3 cellular contexts compared by ENCODE assay signal in the genomic region with DNA sequence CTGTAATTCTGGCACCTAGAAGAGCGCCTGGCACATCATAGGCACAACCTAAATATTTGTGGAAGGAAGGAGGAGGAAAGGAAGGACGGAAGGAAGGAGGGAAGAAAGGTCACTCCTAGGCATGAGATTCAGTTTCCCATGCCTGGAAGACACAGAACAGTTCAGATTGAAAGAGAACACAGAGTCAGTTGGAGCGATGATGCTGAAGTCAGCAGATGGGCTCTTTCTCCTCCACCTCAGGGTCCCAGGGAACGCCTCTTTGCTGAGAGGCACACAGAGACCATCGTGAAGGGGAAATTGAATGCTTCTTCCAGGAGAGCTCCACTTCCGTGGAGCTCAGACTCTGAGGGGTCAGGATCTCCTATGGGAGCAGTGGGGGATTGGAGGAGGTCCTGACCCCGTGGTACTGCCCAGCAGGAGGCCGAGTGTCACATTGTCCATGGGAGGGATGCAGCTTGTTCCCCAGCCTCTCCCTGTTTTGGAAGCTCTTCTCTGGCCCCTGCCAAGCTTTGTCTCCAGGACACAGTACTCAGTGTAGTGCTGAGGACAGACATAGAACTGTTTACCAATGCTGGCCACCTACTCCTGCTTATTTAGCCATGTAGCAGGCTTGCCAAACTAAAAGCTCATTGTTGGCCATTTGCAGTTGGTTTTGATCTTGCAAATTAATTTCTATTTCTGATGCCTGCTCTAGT.
TF ChIP-seq lines count a peak whose summit lies in the region.

No MANE protein-coding gene starts in this region.

TF ChIP-seq in HEK293, 187 proteins besides CTCF, POLR2A, EP300 and RAD21:
- TF ChIP-seq ZNF211 (tag by site-specific recombination; IDR thresholded peaks at IDR 0.05; ENCODE audit: low read depth) (no peak), ZNF366 (tag by site-specific recombination; conservative IDR thresholded peaks at IDR 0.05) (0 out of 2 replicates have a peak, but pooled peaks have one; percentile 28)
- TF ChIP-seq, protein P1, sequence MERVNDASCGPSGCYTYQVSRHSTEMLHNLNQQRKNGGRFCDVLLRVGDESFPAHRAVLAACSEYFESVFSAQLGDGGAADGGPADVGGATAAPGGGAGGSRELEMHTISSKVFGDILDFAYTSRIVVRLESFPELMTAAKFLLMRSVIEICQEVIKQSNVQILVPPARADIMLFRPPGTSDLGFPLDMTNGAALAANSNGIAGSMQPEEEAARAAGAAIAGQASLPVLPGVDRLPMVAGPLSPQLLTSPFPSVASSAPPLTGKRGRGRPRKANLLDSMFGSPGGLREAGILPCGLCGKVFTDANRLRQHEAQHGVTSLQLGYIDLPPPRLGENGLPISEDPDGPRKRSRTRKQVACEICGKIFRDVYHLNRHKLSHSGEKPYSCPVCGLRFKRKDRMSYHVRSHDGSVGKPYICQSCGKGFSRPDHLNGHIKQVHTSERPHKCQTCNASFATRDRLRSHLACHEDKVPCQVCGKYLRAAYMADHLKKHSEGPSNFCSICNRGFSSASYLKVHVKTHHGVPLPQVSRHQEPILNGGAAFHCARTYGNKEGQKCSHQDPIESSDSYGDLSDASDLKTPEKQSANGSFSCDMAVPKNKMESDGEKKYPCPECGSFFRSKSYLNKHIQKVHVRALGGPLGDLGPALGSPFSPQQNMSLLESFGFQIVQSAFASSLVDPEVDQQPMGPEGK (tag by site-specific recombination; IDR thresholded peaks at IDR 0.05), result no peak

TF ChIP-seq in H1, 55 proteins besides CTCF, POLR2A, EP300 and RAD21:
- TF ChIP-seq CHD2 (IDR thresholded peaks at IDR 0.05; ENCODE audit: low read length), result no peak
- TF ChIP-seq CHD1 (IDR thresholded peaks at IDR 0.05; ENCODE audit: low read depth, low read length), result no peak
- TF ChIP-seq, protein P2, sequence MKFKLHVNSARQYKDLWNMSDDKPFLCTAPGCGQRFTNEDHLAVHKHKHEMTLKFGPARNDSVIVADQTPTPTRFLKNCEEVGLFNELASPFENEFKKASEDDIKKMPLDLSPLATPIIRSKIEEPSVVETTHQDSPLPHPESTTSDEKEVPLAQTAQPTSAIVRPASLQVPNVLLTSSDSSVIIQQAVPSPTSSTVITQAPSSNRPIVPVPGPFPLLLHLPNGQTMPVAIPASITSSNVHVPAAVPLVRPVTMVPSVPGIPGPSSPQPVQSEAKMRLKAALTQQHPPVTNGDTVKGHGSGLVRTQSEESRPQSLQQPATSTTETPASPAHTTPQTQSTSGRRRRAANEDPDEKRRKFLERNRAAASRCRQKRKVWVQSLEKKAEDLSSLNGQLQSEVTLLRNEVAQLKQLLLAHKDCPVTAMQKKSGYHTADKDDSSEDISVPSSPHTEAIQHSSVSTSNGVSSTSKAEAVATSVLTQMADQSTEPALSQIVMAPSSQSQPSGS (IDR thresholded peaks at IDR 0.05; ENCODE audit: low read length), result no peak
- TF ChIP-seq POU5F1 (IDR thresholded peaks at IDR 0.05; ENCODE audit: low read depth, low read length), result no peak
- TF ChIP-seq SUZ12 (IDR thresholded peaks at IDR 0.05; ENCODE audit: low read length), result no peak
- TF ChIP-seq RFX5 (IDR thresholded peaks at IDR 0.05; ENCODE audit: borderline replicate concordance, low read depth, low read length), result no peak
- TF ChIP-seq HDAC2 (IDR thresholded peaks at IDR 0.05; ENCODE audit: borderline replicate concordance in 1 of 2, low read depth in 2 of 2, low read length in 2 of 2), result no peak
- TF ChIP-seq GABPA (IDR thresholded peaks at IDR 0.05; ENCODE audit: borderline replicate concordance, insufficient read depth, low read length), result no peak
- no peak for TF ChIP-seq BCL11A (IDR thresholded peaks at IDR 0.05; ENCODE audit: low read depth in 2 of 2, low read length in 2 of 2)
- no peak for TF ChIP-seq ZNF274 (IDR thresholded peaks at IDR 0.05; ENCODE audit: borderline replicate concordance, extremely low read depth, low read length)
- no peak for TF ChIP-seq TEAD4 (IDR thresholded peaks at IDR 0.05; ENCODE audit: low read depth, low read length)
- no peak for TF ChIP-seq SIN3A (conservative IDR thresholded peaks at IDR 0.05 in 1 of 2, IDR thresholded peaks at IDR 0.05 in 1 of 2; ENCODE audit: low read depth in 1 of 2, low read length in 2 of 2)
- no peak for TF ChIP-seq CBX5 (IDR thresholded peaks at IDR 0.05; ENCODE audit: low read depth, low read length)
- no peak for TF ChIP-seq PHF8 (conservative IDR thresholded peaks at IDR 0.05; ENCODE audit: low read depth, low read length)
- TF ChIP-seq, protein P3, sequence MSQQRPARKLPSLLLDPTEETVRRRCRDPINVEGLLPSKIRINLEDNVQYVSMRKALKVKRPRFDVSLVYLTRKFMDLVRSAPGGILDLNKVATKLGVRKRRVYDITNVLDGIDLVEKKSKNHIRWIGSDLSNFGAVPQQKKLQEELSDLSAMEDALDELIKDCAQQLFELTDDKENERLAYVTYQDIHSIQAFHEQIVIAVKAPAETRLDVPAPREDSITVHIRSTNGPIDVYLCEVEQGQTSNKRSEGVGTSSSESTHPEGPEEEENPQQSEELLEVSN (IDR thresholded peaks at IDR 0.05), result no peak
- TF ChIP-seq, protein P4, sequence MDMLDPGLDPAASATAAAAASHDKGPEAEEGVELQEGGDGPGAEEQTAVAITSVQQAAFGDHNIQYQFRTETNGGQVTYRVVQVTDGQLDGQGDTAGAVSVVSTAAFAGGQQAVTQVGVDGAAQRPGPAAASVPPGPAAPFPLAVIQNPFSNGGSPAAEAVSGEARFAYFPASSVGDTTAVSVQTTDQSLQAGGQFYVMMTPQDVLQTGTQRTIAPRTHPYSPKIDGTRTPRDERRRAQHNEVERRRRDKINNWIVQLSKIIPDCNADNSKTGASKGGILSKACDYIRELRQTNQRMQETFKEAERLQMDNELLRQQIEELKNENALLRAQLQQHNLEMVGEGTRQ (IDR thresholded peaks at IDR 0.05; ENCODE audit: low read length), result no peak
- TF ChIP-seq RXRA (IDR thresholded peaks at IDR 0.05; ENCODE audit: insufficient read depth, low read depth, low read length), result no peak
- no peak for TF ChIP-seq TBP (IDR thresholded peaks at IDR 0.05; ENCODE audit: low read depth, low read length)
- TF ChIP-seq SP4 (IDR thresholded peaks at IDR 0.05; ENCODE audit: low read length), result no peak
- TF ChIP-seq CBX8 (IDR thresholded peaks at IDR 0.05; ENCODE audit: borderline replicate concordance, low read depth, low read length), result no peak

TF ChIP-seq in SK-N-SH, 30 proteins besides CTCF, POLR2A, EP300 and RAD21:
- TF ChIP-seq TEAD4 (IDR thresholded peaks at IDR 0.05; ENCODE audit: borderline replicate concordance, insufficient read depth) (no peak), FOXJ3 (CRISPR knock-in tag; IDR thresholded peaks at IDR 0.05) (no peak), EZH2phosphoT487 (IDR thresholded peaks at IDR 0.05; ENCODE audit: borderline replicate concordance, low read depth) (no peak), POLR2AphosphoS5 (IDR thresholded peaks at IDR 0.05; ENCODE audit: low read depth, low read length) (no peak), FOSL2 (IDR thresholded peaks at IDR 0.05; ENCODE audit: borderline replicate concordance, low read depth) (no peak), TAF1 (IDR thresholded peaks at IDR 0.05; ENCODE audit: borderline replicate concordance, low read depth, low read length) (no peak), RXRA (IDR thresholded peaks at IDR 0.05; ENCODE audit: borderline replicate concordance, low read depth) (no peak), MEF2A (IDR thresholded peaks at IDR 0.05; ENCODE audit: borderline replicate concordance, low read depth) (no peak), TCF12 (IDR thresholded peaks at IDR 0.05) (no peak), RCOR1 (IDR thresholded peaks at IDR 0.05; ENCODE audit: low read length) (no peak), NRF1 (IDR thresholded peaks at IDR 0.05; ENCODE audit: low read depth, low read length) (no peak), SMC3 (IDR thresholded peaks at IDR 0.05; ENCODE audit: low read depth, low read length) (no peak), CHD2 (IDR thresholded peaks at IDR 0.05; ENCODE audit: low read length, partially characterized antibody) (no peak), JUND (IDR thresholded peaks at IDR 0.05) (no peak), SIN3A (IDR thresholded peaks at IDR 0.05; ENCODE audit: borderline replicate concordance, low read depth, low read length) (no peak)
- TF ChIP-seq, protein P5, sequence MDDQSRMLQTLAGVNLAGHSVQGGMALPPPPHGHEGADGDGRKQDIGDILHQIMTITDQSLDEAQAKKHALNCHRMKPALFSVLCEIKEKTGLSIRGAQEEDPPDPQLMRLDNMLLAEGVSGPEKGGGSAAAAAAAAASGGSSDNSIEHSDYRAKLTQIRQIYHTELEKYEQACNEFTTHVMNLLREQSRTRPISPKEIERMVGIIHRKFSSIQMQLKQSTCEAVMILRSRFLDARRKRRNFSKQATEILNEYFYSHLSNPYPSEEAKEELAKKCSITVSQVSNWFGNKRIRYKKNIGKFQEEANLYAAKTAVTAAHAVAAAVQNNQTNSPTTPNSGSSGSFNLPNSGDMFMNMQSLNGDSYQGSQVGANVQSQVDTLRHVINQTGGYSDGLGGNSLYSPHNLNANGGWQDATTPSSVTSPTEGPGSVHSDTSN (IDR thresholded peaks at IDR 0.05), result no peak
- TF ChIP-seq, protein P6, sequence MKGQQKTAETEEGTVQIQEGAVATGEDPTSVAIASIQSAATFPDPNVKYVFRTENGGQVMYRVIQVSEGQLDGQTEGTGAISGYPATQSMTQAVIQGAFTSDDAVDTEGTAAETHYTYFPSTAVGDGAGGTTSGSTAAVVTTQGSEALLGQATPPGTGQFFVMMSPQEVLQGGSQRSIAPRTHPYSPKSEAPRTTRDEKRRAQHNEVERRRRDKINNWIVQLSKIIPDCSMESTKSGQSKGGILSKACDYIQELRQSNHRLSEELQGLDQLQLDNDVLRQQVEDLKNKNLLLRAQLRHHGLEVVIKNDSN (IDR thresholded peaks at IDR 0.05; ENCODE audit: borderline replicate concordance, low read depth), result no peak
- TF ChIP-seq, protein P7, sequence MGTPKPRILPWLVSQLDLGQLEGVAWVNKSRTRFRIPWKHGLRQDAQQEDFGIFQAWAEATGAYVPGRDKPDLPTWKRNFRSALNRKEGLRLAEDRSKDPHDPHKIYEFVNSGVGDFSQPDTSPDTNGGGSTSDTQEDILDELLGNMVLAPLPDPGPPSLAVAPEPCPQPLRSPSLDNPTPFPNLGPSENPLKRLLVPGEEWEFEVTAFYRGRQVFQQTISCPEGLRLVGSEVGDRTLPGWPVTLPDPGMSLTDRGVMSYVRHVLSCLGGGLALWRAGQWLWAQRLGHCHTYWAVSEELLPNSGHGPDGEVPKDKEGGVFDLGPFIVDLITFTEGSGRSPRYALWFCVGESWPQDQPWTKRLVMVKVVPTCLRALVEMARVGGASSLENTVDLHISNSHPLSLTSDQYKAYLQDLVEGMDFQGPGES (IDR thresholded peaks at IDR 0.05; ENCODE audit: low read depth, low read length), result no peak
- TF ChIP-seq, protein P4 (IDR thresholded peaks at IDR 0.05; ENCODE audit: borderline replicate concordance, low read depth, low read length), result no peak
